19 cellular contexts compared by ENCODE assay signal in genomic region chr5:143524338-143524929, GRCh38.
"Had no signal": no experiment of that assay in that cellular context is flagged by ENCODE, and none has a peak within 500 bp of the region (broad histone marks: within the 10 kb centered on the region; RNA-seq: fewer than 3 reads in every experiment).

No MANE protein-coding gene starts in this region.

- H3K27ac ChIP-seq: adrenal gland, cardiac muscle cell, esophagus muscularis mucosa, skin epidermis, suprapubic skin, VCaP had no signal

- H3K4me1 ChIP-seq: adrenal gland, esophagus muscularis mucosa, suprapubic skin had no signal

- H3K36me3 ChIP-seq: adrenal gland, cardiac muscle cell, esophagus muscularis mucosa, suprapubic skin had no signal

- DNase-seq: activated CD4-positive, alpha-beta T cell treated with anti-CD3 and anti-CD28 coated beads for 1 hour; activated CD4-positive, alpha-beta T cell treated with anti-CD3 and anti-CD28 coated beads, Interleukin-2, amount 50 U/mL, for 48 hours; activated naive CD4-positive, alpha-beta T cell treated with anti-CD3 and anti-CD28 coated beads, Interleukin-2, amount 10 ng/mL, durations not matched to agents 7 days and 5 days; adrenal gland; foreskin melanocyte; head of caudate nucleus; mesendoderm; nucleus accumbens; right cardiac atrium; stimulated activated naive CD8-positive, alpha-beta T cell treated with anti-CD3 and anti-CD28 coated beads, Interleukin-15, Interleukin-2, amounts not matched to agents 100 U/mL and 50 U/mL, for 24 hours; trophoblast cell had no signal

- H3K36me3 Mint-ChIP-seq: activated naive CD4-positive, alpha-beta T cell treated with anti-CD3 and anti-CD28 coated beads, Interleukin-2, amount 10 ng/mL, durations not matched to agents 7 days and 5 days had no signal

- H3K9me3 ChIP-seq: adrenal gland, esophagus muscularis mucosa, suprapubic skin had no signal

- H3K4me3 ChIP-seq: adrenal gland, cardiac muscle cell, esophagus muscularis mucosa, skin epidermis, suprapubic skin had no signal

- H3K4me1 Mint-ChIP-seq: activated naive CD4-positive, alpha-beta T cell treated with anti-CD3 and anti-CD28 coated beads, Interleukin-2, amount 10 ng/mL, durations not matched to agents 7 days and 5 days had no signal

- H3K4me3 Mint-ChIP-seq: activated naive CD4-positive, alpha-beta T cell treated with anti-CD3 and anti-CD28 coated beads, Interleukin-2, amount 10 ng/mL, durations not matched to agents 7 days and 5 days; nephron had no signal

- H3K27me3 Mint-ChIP-seq: activated naive CD4-positive, alpha-beta T cell treated with anti-CD3 and anti-CD28 coated beads, Interleukin-2, amount 10 ng/mL, durations not matched to agents 7 days and 5 days had no signal

- H3K27me3 ChIP-seq: cardiac muscle cell, esophagus muscularis mucosa, suprapubic skin had no signal

- ATAC-seq: right cardiac atrium; stimulated activated naive CD8-positive, alpha-beta T cell treated with anti-CD3 and anti-CD28 coated beads, Interleukin-15, Interleukin-2, amounts not matched to agents 100 U/mL and 50 U/mL, for 24 hours had no signal

- H3K27ac Mint-ChIP-seq: activated naive CD4-positive, alpha-beta T cell treated with anti-CD3 and anti-CD28 coated beads, Interleukin-2, amount 10 ng/mL, durations not matched to agents 7 days and 5 days; activated T-helper 2 cell treated with anti-CD3 and anti-CD28 coated beads, Interferon-gamma antibody, Interleukin-2, Interleukin-4, amounts not matched to agents 10 μg/mL and 5 μg/mL and 100 μg/mL, durations not matched to agents 14 hours and 24 hours and 36 hours; nephron; progenitor cell of endocrine pancreas had no signal

- H3K9me3 Mint-ChIP-seq: activated naive CD4-positive, alpha-beta T cell treated with anti-CD3 and anti-CD28 coated beads, Interleukin-2, amount 10 ng/mL, durations not matched to agents 7 days and 5 days; activated T-helper 2 cell treated with anti-CD3 and anti-CD28 coated beads, Interferon-gamma antibody, Interleukin-2, Interleukin-4, amounts not matched to agents 10 μg/mL and 5 μg/mL and 100 μg/mL, durations not matched to agents 14 hours and 24 hours and 36 hours; nephron had no signal
